7 cellular contexts compared by ENCODE assay signal in genomic region chr20:50191566-50192363, GRCh38. TPM values are rescaled to one million over a fixed set of nuclear protein-coding genes. Genes with fewer than 3 reads are reported as not detected.
DNase-seq lines count a peak whose midpoint lies in the region; ATAC-seq, FAIRE-seq and TF ChIP-seq lines count a peak whose summit lies in the region.

No MANE protein-coding gene starts in this region.

- H3K27me3 Mint-ChIP-seq in nephron (ENCODE audit: low read depth), result peaks cover 7% of the 10 kb centered on the region

- H3K36me3 ChIP-seq in thymus (ENCODE audit: control insufficient read depth, insufficient read depth), result no peaks in the 10 kb centered on the region

- FAIRE-seq in GM12892 (lab: Jason Lieb, UNC), result peak; percentile 58

- peak overlapping the region; percentile 96 for H3K27ac ChIP-seq in thymus (ENCODE audit: low read depth)

- peak overlapping the region; percentile 72 for H3K4me3 ChIP-seq in thymus (ENCODE audit: low read length)

- under 1% methylated on average over 93 of the region's 93 CpGs for WGBS in thymus

- no peak for TF ChIP-seq POLR2A in GM12892 (IDR thresholded peaks at IDR 0.05; ENCODE audit: low read depth, low read length)

- DNase-seq in GM12892 (ENCODE audit: insufficient read length), result peak; percentile 51
- peak; percentile 65 for DNase-seq in NCI-H748 (lab: John Stamatoyannopoulos, UW; ENCODE audit: unreplicated experiment)
- peak; percentile 41 for DNase-seq in activated T-cell treated with anti-CD3 and anti-CD28 coated beads for 24 hours (ENCODE audit: low read depth)

- H3K4me1 Mint-ChIP-seq in nephron, result peaks cover 14% of the 10 kb centered on the region

- TF ChIP-seq CTCF in nephron (IDR thresholded peaks at IDR 0.05; ENCODE audit: unreplicated experiment in 3 of 3), result peak; percentile 50 to 62 (median 61)

- H3K4me3 Mint-ChIP-seq in nephron, result peak overlapping the region; percentile 88 to 97 (median 96)

- ATAC-seq in HG02763 (IDR thresholded peaks at IDR 0.05; ENCODE audit: unreplicated experiment), result peak; percentile 26
- ATAC-seq in esophagus mucosa, result peak; percentile 22

- no peaks in the 10 kb centered on the region for H3K27me3 ChIP-seq in thymus (ENCODE audit: control insufficient read depth, insufficient read depth)

- no peaks in the 10 kb centered on the region for H3K9me3 Mint-ChIP-seq in nephron

- no peaks in the 10 kb centered on the region for H3K9me3 ChIP-seq in thymus (ENCODE audit: control insufficient read depth)

- H3K27ac Mint-ChIP-seq in nephron, result peak overlapping the region; percentile 88 to 97 (median 91)

- H3K36me3 Mint-ChIP-seq in nephron (ENCODE audit: low read depth), result no peaks in the 10 kb centered on the region

- H3K4me1 ChIP-seq in thymus (ENCODE audit: control insufficient read depth, insufficient read depth, low read length), result peaks cover 7% of the 10 kb centered on the region

RNA-seq across cellular contexts. Expression of gene CEBPB, which starts 1.1 kb away (rescaled TPM):
- 0.47 TPM for polyA plus RNA-seq in GM12892 (2012; ENCODE audit: missing spikeins)
- total RNA-seq in esophagus mucosa, result 59.8 TPM
- 42.9 TPM for polyA plus RNA-seq in thymus

RNA-seq across cellular contexts. Expression of gene PEDS1, which starts 38.2 kb away (rescaled TPM):
- polyA plus RNA-seq in GM12892 (2012; ENCODE audit: missing spikeins), result 10.3 TPM
- total RNA-seq in esophagus mucosa, result 27.0 TPM
- 26.5 TPM for polyA plus RNA-seq in thymus

Comparison
In these comparisons a context has a peak if more than half of its experiments do, and no peak if none do; other contexts are left out.
1. Peak in every context shown above with its lines: DNase-seq, ATAC-seq, H3K4me3 ChIP-seq and H3K27ac ChIP-seq.